Comparison of ENCODE assay signal across 8 cellular contexts in the genomic region with DNA sequence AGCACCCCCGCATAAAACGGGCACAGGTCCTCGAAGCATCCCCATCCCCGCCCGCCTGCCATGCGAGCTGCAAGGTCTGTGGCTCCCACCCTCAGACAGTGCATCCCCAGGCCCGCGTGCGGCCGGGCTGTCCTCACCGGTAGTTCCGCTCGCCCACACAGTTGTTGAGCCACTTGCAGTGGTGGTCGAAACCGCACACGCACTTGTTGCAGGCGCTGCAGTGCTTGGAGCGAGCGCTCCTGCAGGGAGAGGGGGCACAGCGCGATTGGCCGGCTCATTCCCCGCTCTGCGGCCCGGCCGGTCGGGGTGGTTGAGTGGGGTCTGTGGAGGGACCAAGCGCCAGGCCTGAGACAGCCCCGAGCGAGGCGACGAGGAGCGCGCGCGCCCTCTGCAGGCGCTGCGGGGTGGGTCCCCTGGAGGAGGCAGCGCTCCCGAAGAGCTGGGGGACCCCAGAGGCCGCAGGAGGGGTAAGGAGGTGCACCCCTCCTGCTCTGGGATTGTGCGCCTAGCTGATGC. TPM values are rescaled to one million over a fixed set of nuclear protein-coding genes. Genes with fewer than 3 reads are reported as not detected.
DNase-seq lines count a peak whose midpoint lies in the region; ATAC-seq, FAIRE-seq and TF ChIP-seq lines count a peak whose summit lies in the region.

No MANE protein-coding gene starts in this region.

- H3K4me3 ChIP-seq in BJ (ENCODE audit: low read depth, low read length), result no peak overlapping the region

- DNase-seq in BJ (ENCODE audit: low read depth) (no peak), NCI-H69 (lab: John Stamatoyannopoulos, UW) (peak; percentile 39), hepatic stellate cell (ENCODE audit: low spot score) (peak; percentile 74), urothelium cell line (ENCODE audit: low spot score) (no peak), HPDE6-E6E7 (ENCODE audit: extremely low spot score) (no peak)
- DNase-seq in activated naive CD4-positive, alpha-beta T cell treated with anti-CD3 and anti-CD28 coated beads, Interleukin-2, amount 50 U/mL, for 16 hours, result peak; percentile 58
- peak; percentile 67 for DNase-seq in stimulated activated CD4-positive, alpha-beta T cell treated with anti-CD3 and anti-CD28 coated beads, Interleukin-15, amount 100 ng/mL, for 24 hours

- POLR2A ChIA-PET in BJ (lab: Charles Lee), result no interaction called here

- no peak for ATAC-seq in GM21381 (IDR thresholded peaks at IDR 0.05; ENCODE audit: unreplicated experiment)

- CTCF ChIA-PET in BJ (lab: Yijun Ruan, JAX), result interaction anchor here (0.9 to 2.0 kb wide), 4 partner anchors 15 to 66 kb away, joined by 3 to 5 read pairs (median 4); no protein-coding TSS in a partner anchor

- H3K36me3 ChIP-seq in BJ (ENCODE audit: control insufficient read depth, insufficient read depth, low read length), result no peaks in the 10 kb centered on the region

- peaks cover 2% of the 10 kb centered on the region for H3K27me3 ChIP-seq in BJ (ENCODE audit: control insufficient read depth, insufficient read depth, low read length)

- TF ChIP-seq CTCF in BJ (IDR thresholded peaks at IDR 0.05; ENCODE audit: insufficient read depth, low read depth, low read length), result peak; percentile 65

- FAIRE-seq in urothelium cell line (lab: Jason Lieb, UNC), result no peak

RNA-seq across cellular contexts. Expression of a gene that starts 6.0 kb away (rescaled TPM):
- 0.26 and 0.64 TPM in 2 replicates for polyA plus RNA-seq in BJ (2011; rRNA removed)
- 0.24 TPM in 1 of 2 replicates, not detected in the other for polyA minus RNA-seq in BJ (2011; rRNA and poly(A)+ RNA removed)

RNA-seq across cellular contexts. Expression of a gene that starts 17.0 kb away (rescaled TPM):
- 3.5 and 7.4 TPM in 2 replicates for polyA plus RNA-seq in BJ (2011; rRNA removed)
- polyA minus RNA-seq in BJ (2011; rRNA and poly(A)+ RNA removed), result 7.6 TPM in 2 replicates

RNA-seq across cellular contexts. Expression of a gene that starts 31.6 kb away (rescaled TPM):
- polyA plus RNA-seq in BJ (2011; rRNA removed), result 0.07 TPM in 1 of 2 replicates, not detected in the other
- not detected in 2 replicates for polyA minus RNA-seq in BJ (2011; rRNA and poly(A)+ RNA removed)

Comparison
In these comparisons a context has a peak if more than half of its experiments do, and no peak if none do; other contexts are left out.
1. DNase-seq: peak in NCI-H69 (single experiment), activated naive CD4-positive, alpha-beta T cell treated with anti-CD3 and anti-CD28 coated beads, Interleukin-2, amount 50 U/mL, for 16 hours (single experiment), hepatic stellate cell (single experiment) and stimulated activated CD4-positive, alpha-beta T cell treated with anti-CD3 and anti-CD28 coated beads, Interleukin-15, amount 100 ng/mL, for 24 hours (single experiment); none in BJ (single experiment), urothelium cell line (single experiment) and HPDE6-E6E7 (single experiment).